In genomic region chr10:131491195-131491594, GRCh38 we compare ENCODE assay signal across 19 cellular contexts.
DNase-seq lines count a peak whose midpoint lies in the region; ATAC-seq and TF ChIP-seq lines count a peak whose summit lies in the region.
"Had no signal": no experiment of that assay in that cellular context is flagged by ENCODE, and none has a peak within 500 bp of the region (broad histone marks: within the 10 kb centered on the region; RNA-seq: fewer than 3 reads in every experiment).

No MANE protein-coding gene starts in this region.

- H3K36me3 ChIP-seq in GM23248 (ENCODE audit: low read depth) (no peaks in the 10 kb centered on the region), RWPE2 (ENCODE audit: low read depth) (no peaks in the 10 kb centered on the region), esophagus muscularis mucosa (no peaks in the 10 kb centered on the region), neuronal stem cell (replicated peaks in 1 of 2; ENCODE audit: control insufficient read depth in 2 of 2, insufficient read depth in 2 of 2, low read length in 2 of 2) (no peaks in the 10 kb centered on the region), mucosa of descending colon (ENCODE audit: low read depth) (no peaks in the 10 kb centered on the region)
- H3K36me3 ChIP-seq: BLaER1 treated with 17β-estradiol and CSF1 and Interleukin-3, amounts not matched to agents 10 nM and 100 nM had no signal

- no peak overlapping the region for H2BK5ac ChIP-seq in neuronal stem cell (ENCODE audit: low read length)

- H3K4me1 ChIP-seq in GM23248 (ENCODE audit: insufficient read depth): peaks cover 11% of the 10 kb centered on the region
- H3K4me1 ChIP-seq in RWPE2 (ENCODE audit: insufficient read depth, poor library complexity, severe bottlenecking): no peaks in the 10 kb centered on the region
- no peaks in the 10 kb centered on the region for H3K4me1 ChIP-seq in esophagus muscularis mucosa
- H3K4me1 ChIP-seq in neuronal stem cell (ENCODE audit: control insufficient read depth in 2 of 2, insufficient read depth in 1 of 2, low read depth in 1 of 2, low read length in 2 of 2): no peaks in the 10 kb centered on the region
- no peaks in the 10 kb centered on the region for H3K4me1 ChIP-seq in mucosa of descending colon (ENCODE audit: low read depth)
- H3K4me1 ChIP-seq: A549, Caco-2 had no signal

- TF ChIP-seq CTCF in RWPE2 (IDR thresholded peaks at IDR 0.05; ENCODE audit: poor library complexity, severe bottlenecking) (no peak), esophagus muscularis mucosa (IDR thresholded peaks at IDR 0.05) (no peak), mucosa of descending colon (IDR thresholded peaks at IDR 0.05) (no peak)

- DNase-seq in GM23248: no peak
- no peak for DNase-seq in RWPE2 (ENCODE audit: low spot score)
- DNase-seq in esophagus muscularis mucosa (ENCODE audit: extremely low spot score): peak; percentile 89
- no peak for DNase-seq in neuronal stem cell (ENCODE audit: low spot score)
- DNase-seq in stimulated activated CD4-positive, alpha-beta T cell treated with anti-CD3 and anti-CD28 coated beads, Interleukin-4, amount 100 ng/mL, for 1 hour: no peak
- no peak for DNase-seq in mucosa of descending colon
- DNase-seq: AML-193; Caco-2; Calu3; CD4-positive, alpha-beta T cell; CD8-positive, alpha-beta T cell; DMS79 treated with DMSO at 0.1 percent for 48 hours; GF-D8 had no signal

- H4K8ac ChIP-seq in neuronal stem cell (ENCODE audit: low read depth, low read length): no peak overlapping the region

- TF ChIP-seq POLR2A in esophagus muscularis mucosa (IDR thresholded peaks at IDR 0.05; ENCODE audit: low read depth): no peak

- no peak overlapping the region for H4K91ac ChIP-seq in neuronal stem cell (ENCODE audit: low read depth, low read length, poor library complexity)

- WGBS in GM23248 (ENCODE audit: low coverage in 1 of 2, low lambda C conversion rate in 2 of 2, missing lambda C conversion rate in 2 of 2), 2 experiments: 46 to 59% methylated on average over 7 of the region's 7 CpGs
- WGBS in esophagus muscularis mucosa: 83% methylated on average over 6 of the region's 7 CpGs
- no CpG with 5 or more reads among the region's 7 CpGs for WGBS in neuronal stem cell (ENCODE audit: extremely low coverage in 2 of 2, insufficient read length in 2 of 2, insufficient replicate concordance in 1 of 2), 2 donors

- H3K9me3 ChIP-seq in GM23248 (ENCODE audit: low read depth) (no peaks in the 10 kb centered on the region), RWPE2 (ENCODE audit: severe bottlenecking) (no peaks in the 10 kb centered on the region), esophagus muscularis mucosa (no peaks in the 10 kb centered on the region), neuronal stem cell (replicated peaks in 1 of 2; ENCODE audit: control insufficient read depth in 2 of 2, insufficient read depth in 1 of 2, low read depth in 1 of 2, low read length in 2 of 2) (no peaks in the 10 kb centered on the region), mucosa of descending colon (peaks cover 14% of the 10 kb centered on the region)

- peak overlapping the region; percentile 45 for H3K18ac ChIP-seq in neuronal stem cell (ENCODE audit: low read length)

- H2BK12ac ChIP-seq in neuronal stem cell (ENCODE audit: low read length): no peak overlapping the region

- ATAC-seq in RWPE2 (ENCODE audit: low read depth): peak; percentile 49; the same call in 1 of the 3 replicates
- no peak for ATAC-seq in GM21576 (IDR thresholded peaks at IDR 0.05; ENCODE audit: unreplicated experiment)
- no peak for ATAC-seq in HG02981 (IDR thresholded peaks at IDR 0.05; ENCODE audit: unreplicated experiment)
- ATAC-seq in mucosa of descending colon: no peak
- ATAC-seq: A549; CD8-positive, alpha-beta T cell had no signal

- H3K27ac ChIP-seq in GM23248 (peak overlapping the region; percentile 28), RWPE2 (ENCODE audit: poor library complexity, severe bottlenecking) (peak overlapping the region; percentile 37), esophagus muscularis mucosa (replicated peaks in 1 of 4) (no peak overlapping the region), neuronal stem cell (replicated peaks; ENCODE audit: low read length) (no peak overlapping the region)
- H3K27ac ChIP-seq: 22Rv1; A549; BLaER1 treated with 17β-estradiol and CSF1 and Interleukin-3, amounts not matched to agents 10 nM and 100 nM; C4-2B had no signal

- H2BK15ac ChIP-seq in neuronal stem cell (ENCODE audit: low read length): no peak overlapping the region

- no peaks in the 10 kb centered on the region for H3K79me1 ChIP-seq in neuronal stem cell (ENCODE audit: low read depth, low read length)

- H3F3A ChIP-seq in GM23248 (ENCODE audit: insufficient read depth): peaks cover 15% of the 10 kb centered on the region

- H3K4me2 ChIP-seq in GM23248 (ENCODE audit: unreplicated experiment): no peak overlapping the region
- H3K4me2 ChIP-seq in neuronal stem cell (ENCODE audit: insufficient read depth, low read length, poor library complexity, severe bottlenecking): no peak overlapping the region
- H3K4me2 ChIP-seq: A549; BLaER1 treated with 17β-estradiol and CSF1 and Interleukin-3, amounts not matched to agents 10 nM and 100 nM had no signal

- no peak overlapping the region for H3K4me3 ChIP-seq in GM23248
- H3K4me3 ChIP-seq in RWPE2 (ENCODE audit: severe bottlenecking): no peak overlapping the region
- no peak overlapping the region for H3K4me3 ChIP-seq in esophagus muscularis mucosa
- peak overlapping the region in 1 of 2 donors; percentile 30 for H3K4me3 ChIP-seq in neuronal stem cell (ENCODE audit: low read length in 2 of 2)
- no peak overlapping the region for H3K4me3 ChIP-seq in mucosa of descending colon
- H3K4me3 ChIP-seq: A549; BLaER1 treated with 17β-estradiol and CSF1 and Interleukin-3, amounts not matched to agents 10 nM and 100 nM had no signal

- no peaks in the 10 kb centered on the region for H3K79me2 ChIP-seq in GM23248 (ENCODE audit: insufficient read depth)

- H2AK5ac ChIP-seq in neuronal stem cell (ENCODE audit: low read depth, low read length): no peak overlapping the region

- H4K20me1 ChIP-seq in GM23248 (ENCODE audit: insufficient read depth): no peaks in the 10 kb centered on the region
- H4K20me1 ChIP-seq: BLaER1 treated with 17β-estradiol and CSF1 and Interleukin-3, amounts not matched to agents 10 nM and 100 nM had no signal

- H3K9me2 ChIP-seq in GM23248 (ENCODE audit: insufficient read depth): peaks cover 4% of the 10 kb centered on the region; the same call in 1 of the 2 replicates

- H3K4ac ChIP-seq in neuronal stem cell (ENCODE audit: low read length): no peak overlapping the region

- intact Hi-C loops in esophagus muscularis mucosa (cut with DNase I): no loop called here
- intact Hi-C loops in mucosa of descending colon (cut with DNase I, micrococcal nuclease): no loop called here

- H3K27me3 ChIP-seq in GM23248 (replicated peaks; ENCODE audit: insufficient read depth) (no peaks in the 10 kb centered on the region), RWPE2 (ENCODE audit: insufficient read depth, poor library complexity, severe bottlenecking) (no peaks in the 10 kb centered on the region), esophagus muscularis mucosa (peaks cover 0 to 4% (median 0%) of the 10 kb centered on the region in 4 donors), neuronal stem cell (ENCODE audit: control insufficient read depth in 3 of 3, insufficient read depth in 3 of 3, low read depth in 1 of 3, low read length in 3 of 3) (no peaks in the 10 kb centered on the region)
- H3K27me3 ChIP-seq: BLaER1 treated with 17β-estradiol and CSF1 and Interleukin-3, amounts not matched to agents 10 nM and 100 nM had no signal

- no peak overlapping the region for H2BK120ac ChIP-seq in neuronal stem cell (ENCODE audit: low read depth, low read length)

- no peak overlapping the region for H3K9ac ChIP-seq in GM23248
- no peak overlapping the region for H3K9ac ChIP-seq in neuronal stem cell (ENCODE audit: low read depth, low read length, poor library complexity)
- H3K9ac ChIP-seq: BLaER1 treated with 17β-estradiol and CSF1 and Interleukin-3, amounts not matched to agents 10 nM and 100 nM had no signal

- in situ Hi-C loops in GM23248 (cut with MboI): no loop called here

- no peak overlapping the region for H3K23ac ChIP-seq in neuronal stem cell (ENCODE audit: low read depth, low read length, poor library complexity)

- no peak overlapping the region for H3K14ac ChIP-seq in neuronal stem cell (ENCODE audit: low read length)

- H2AFZ ChIP-seq in GM23248 (no peak overlapping the region), neuronal stem cell (ENCODE audit: low read length) (no peak overlapping the region)

- TF ChIP-seq EP300 in esophagus muscularis mucosa (IDR thresholded peaks at IDR 0.05): no peak

Comparison
In these comparisons a context has a peak if more than half of its experiments do, and no peak if none do; other contexts are left out.
1. H3K27ac ChIP-seq: peak in GM23248 (single experiment) and RWPE2 (single experiment); none in esophagus muscularis mucosa (0 of 4) and neuronal stem cell (single experiment).